In the genomic region with DNA sequence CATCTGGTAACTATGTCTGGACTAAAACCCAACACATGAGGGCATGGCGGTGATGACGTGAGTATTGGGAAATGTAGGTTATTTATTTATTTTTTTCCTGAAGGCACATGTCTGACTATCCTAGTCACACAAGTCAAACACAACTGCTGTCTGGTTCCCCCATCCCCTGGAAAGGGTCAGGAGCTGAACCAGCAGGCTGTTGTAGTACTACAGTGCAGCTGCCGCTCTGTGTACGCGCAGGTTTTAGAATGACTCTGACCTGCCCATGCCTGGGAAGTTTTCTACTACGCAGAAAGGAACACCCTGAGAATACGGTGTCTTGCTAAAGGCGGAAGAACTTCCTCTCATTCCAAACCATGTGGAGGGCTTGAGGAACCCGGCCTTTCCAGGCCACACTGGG, we compare ENCODE assay signal across 8 cellular contexts. TPM values are rescaled to one million over a fixed set of nuclear protein-coding genes. Genes with fewer than 3 reads are reported as not detected.
A peak's percentile ranks its signal among the peaks of the same experiment; 100 is the strongest.
DNase-seq lines count a peak whose midpoint lies in the region; ATAC-seq, FAIRE-seq and TF ChIP-seq lines count a peak whose summit lies in the region.

No MANE protein-coding gene starts in this region.

- ATAC-seq in GM21360 (IDR thresholded peaks at IDR 0.05; ENCODE audit: unreplicated experiment) (peak; percentile 23), right cardiac atrium (peak; percentile 32 to 54)

- no peaks in the 10 kb centered on the region for H3K36me3 ChIP-seq in adipocyte (ENCODE audit: control insufficient read depth, insufficient read depth, low read length, severe bottlenecking)
- H3K36me3 ChIP-seq in skeletal muscle satellite cell (ENCODE audit: insufficient read depth, low read length) = no peaks in the 10 kb centered on the region

- no peak for FAIRE-seq in RCC 7860 (lab: Jason Lieb, UNC)

- TF ChIP-seq CTCF in HL-60 (IDR thresholded peaks at IDR 0.05; ENCODE audit: insufficient read depth, low read length) = no peak

- peak overlapping the region; percentile 91 for H3K9ac ChIP-seq in adipocyte (ENCODE audit: low read length)
- H3K9ac ChIP-seq in skeletal muscle satellite cell (ENCODE audit: low read depth, low read length) = peak overlapping the region; percentile 97

- peak overlapping the region; percentile 81 for H3K4me2 ChIP-seq in skeletal muscle satellite cell (ENCODE audit: low read length)

- H3K27ac ChIP-seq in HL-60 (replicated peaks) (peak overlapping the region; percentile 96), right cardiac atrium (ENCODE audit: low read length) (peak overlapping the region; percentile 15)

- 29% methylated on average over 9 of the region's 9 CpGs for WGBS in right cardiac atrium

- DNase-seq in DMS53 treated with DMSO at 0.1 percent for 48 hours (lab: John Stamatoyannopoulos, UW; ENCODE audit: unreplicated experiment) = peak; percentile 67
- DNase-seq in HL-60 (ENCODE audit: low read depth in 1 of 2, low spot score in 1 of 2) = peak; percentile 57 to 75
- DNase-seq in RCC 7860 (ENCODE audit: low spot score) = peak; percentile 73
- DNase-seq in adipocyte (ENCODE audit: low read depth) = peak; percentile 85
- peak in 1 of 3 donors; percentile 27 for DNase-seq in right cardiac atrium
- no peak for DNase-seq in Ammon's horn (ENCODE audit: low spot score)

- no peaks in the 10 kb centered on the region for H3K9me3 ChIP-seq in adipocyte (ENCODE audit: control insufficient read depth, low read length)
- H3K9me3 ChIP-seq in right cardiac atrium (ENCODE audit: control insufficient read depth, low read length) = no peaks in the 10 kb centered on the region
- H3K9me3 ChIP-seq in skeletal muscle satellite cell (replicated peaks; ENCODE audit: low read length) = no peaks in the 10 kb centered on the region

- intact Hi-C loops in right cardiac atrium (cut with DNase I) = loop anchor here in 2 of 4 donors (5.0 to 10.0 kb wide), 2 partner anchors 70 to 518 kb away; no protein-coding TSS in a partner anchor

- no peaks in the 10 kb centered on the region for H3K27me3 ChIP-seq in HL-60 (ENCODE audit: insufficient read depth, poor library complexity, severe bottlenecking)
- no peaks in the 10 kb centered on the region for H3K27me3 ChIP-seq in adipocyte (replicated peaks; ENCODE audit: control insufficient read depth, insufficient read depth, low read length)
- no peaks in the 10 kb centered on the region for H3K27me3 ChIP-seq in right cardiac atrium (ENCODE audit: control insufficient read depth, insufficient read depth)
- no peaks in the 10 kb centered on the region for H3K27me3 ChIP-seq in skeletal muscle satellite cell (ENCODE audit: control insufficient read depth, insufficient read depth, low read length)

- peaks cover 12% of the 10 kb centered on the region for H3K4me1 ChIP-seq in adipocyte (ENCODE audit: control insufficient read depth, insufficient read depth, low read length)
- H3K4me1 ChIP-seq in right cardiac atrium (ENCODE audit: control insufficient read depth, insufficient read depth, low read length) = no peaks in the 10 kb centered on the region
- peaks cover 40% of the 10 kb centered on the region for H3K4me1 ChIP-seq in skeletal muscle satellite cell (ENCODE audit: control insufficient read depth, insufficient read depth, low read length)

- H3K4me3 ChIP-seq in HL-60 (replicated peaks; ENCODE audit: insufficient read depth, low read length) (peak overlapping the region; percentile 86), adipocyte (ENCODE audit: low read length) (peak overlapping the region; percentile 92), right cardiac atrium (ENCODE audit: low read length) (peak overlapping the region; percentile 88), skeletal muscle satellite cell (ENCODE audit: low read length) (peak overlapping the region; percentile 94)

RNA-seq across cellular contexts. Expression of a gene that starts 1.2 kb away (rescaled TPM):
- 10 to 100 TPM; 10.4 to 43.1 (median 13.9) TPM for total RNA-seq in right cardiac atrium
- 4.5 TPM for polyA plus RNA-seq in right cardiac atrium
- 24.1 and 25.6 TPM in 2 replicates for total RNA-seq in skeletal muscle satellite cell (2012; rRNA removed)
